Comparison of ENCODE assay signal across 8 cellular contexts in genomic region chr16:68244481-68244902, GRCh38. TPM values are rescaled to one million over a fixed set of nuclear protein-coding genes. Genes with fewer than 3 reads are reported as not detected.
DNase-seq lines count a peak whose midpoint lies in the region; ATAC-seq and TF ChIP-seq lines count a peak whose summit lies in the region.

No MANE protein-coding gene starts in this region.

- H3K4me3 ChIP-seq in left lung (peak overlapping the region; percentile 88 to 92), tibial artery (peak overlapping the region; percentile 91 to 95)

- peak overlapping the region; percentile 87 for H3K4me3 Mint-ChIP-seq in activated T-cell treated with anti-CD3 and anti-CD28 coated beads, Interleukin-2, amount 50 U/mL, for 4 hours
- peak overlapping the region; percentile 98 for H3K4me3 Mint-ChIP-seq in activated naive CD8-positive, alpha-beta T cell treated with anti-CD3 and anti-CD28 coated beads for 36 hours

- H3K4me1 ChIP-seq in left lung (peaks cover 13 to 48% of the 10 kb centered on the region in 2 donors), tibial artery (peaks cover 0 to 44% (median 35%) of the 10 kb centered on the region in 4 donors)

- H3K27me3 ChIP-seq in left lung (no peaks in the 10 kb centered on the region), tibial artery (no peaks in the 10 kb centered on the region)

- H3K9me3 Mint-ChIP-seq in activated T-cell treated with anti-CD3 and anti-CD28 coated beads, Interleukin-2, amount 50 U/mL, for 4 hours: no peaks in the 10 kb centered on the region
- H3K9me3 Mint-ChIP-seq in activated naive CD8-positive, alpha-beta T cell treated with anti-CD3 and anti-CD28 coated beads for 36 hours: no peaks in the 10 kb centered on the region

- H3K27ac ChIP-seq in left lung: peak overlapping the region in 1 of 2 donors; percentile 63
- H3K27ac ChIP-seq in tibial artery: peak overlapping the region; percentile 66 to 76

- no peak for DNase-seq in activated T-cell treated with anti-CD3 and anti-CD28 coated beads, Interleukin-2, amount 50 U/mL, for 4 hours
- DNase-seq in activated T-cell treated with anti-CD3 and anti-CD28 coated beads for 4 hours: no peak
- no peak for DNase-seq in activated naive CD8-positive, alpha-beta T cell treated with anti-CD3 and anti-CD28 coated beads for 36 hours
- DNase-seq in left lung: no peak
- no peak for DNase-seq in tibial artery
- no peak for DNase-seq in DMS53 treated with DMSO at 0.1 percent for 48 hours (lab: John Stamatoyannopoulos, UW; ENCODE audit: unreplicated experiment)
- no peak for DNase-seq in cortex of kidney (lab: John Stamatoyannopoulos, UW)

- no peak for TF ChIP-seq CTCF in left lung (IDR thresholded peaks at IDR 0.05)
- no peak for TF ChIP-seq CTCF in tibial artery (IDR thresholded peaks at IDR 0.05)

- H3K4me1 Mint-ChIP-seq in activated T-cell treated with anti-CD3 and anti-CD28 coated beads, Interleukin-2, amount 50 U/mL, for 4 hours (ENCODE audit: low read depth): peaks cover 20% of the 10 kb centered on the region
- peaks cover 27% of the 10 kb centered on the region for H3K4me1 Mint-ChIP-seq in activated naive CD8-positive, alpha-beta T cell treated with anti-CD3 and anti-CD28 coated beads for 36 hours

- H3K36me3 ChIP-seq in left lung: peaks cover 0 to 5% of the 10 kb centered on the region in 2 donors
- H3K36me3 ChIP-seq in tibial artery: peaks cover 4 to 10% (median 8%) of the 10 kb centered on the region in 3 donors

- H3K9me3 ChIP-seq in left lung (no peaks in the 10 kb centered on the region), tibial artery (no peaks in the 10 kb centered on the region)

- H3K27ac Mint-ChIP-seq in activated naive CD8-positive, alpha-beta T cell treated with anti-CD3 and anti-CD28 coated beads for 36 hours: peak overlapping the region; percentile 57

- intact Hi-C loops in left lung (cut with DNase I) (no loop called here), tibial artery (cut with DNase I; ENCODE audit: low total_unique reads) (no loop called here)

- no peaks in the 10 kb centered on the region for H3K27me3 Mint-ChIP-seq in activated T-cell treated with anti-CD3 and anti-CD28 coated beads, Interleukin-2, amount 50 U/mL, for 4 hours (ENCODE audit: low read depth)
- no peaks in the 10 kb centered on the region for H3K27me3 Mint-ChIP-seq in activated naive CD8-positive, alpha-beta T cell treated with anti-CD3 and anti-CD28 coated beads for 36 hours

- peak in 1 of 2 donors; percentile 3 for ATAC-seq in activated T-cell treated with anti-CD3 and anti-CD28 coated beads, Interleukin-2, amount 50 U/mL, for 4 hours
- ATAC-seq in left lung (no peak), esophagus mucosa (no peak)

- peaks cover 3% of the 10 kb centered on the region for H3K36me3 Mint-ChIP-seq in activated T-cell treated with anti-CD3 and anti-CD28 coated beads, Interleukin-2, amount 50 U/mL, for 4 hours (ENCODE audit: insufficient read depth)
- H3K36me3 Mint-ChIP-seq in activated naive CD8-positive, alpha-beta T cell treated with anti-CD3 and anti-CD28 coated beads for 36 hours: no peaks in the 10 kb centered on the region

RNA-seq across cellular contexts. Expression of gene PLA2G15, which starts 0.7 kb away (rescaled TPM):
- total RNA-seq in activated T-cell treated with anti-CD3 and anti-CD28 coated beads, Interleukin-2, amount 50 U/mL, for 4 hours: 10 to 100 TPM in 1 of 3 donors, 1 to 10 TPM in 2; 7.4 to 11.0 (median 7.9) TPM
- 1 to 10 TPM; 7.9 to 8.0 TPM for total RNA-seq in activated naive CD8-positive, alpha-beta T cell treated with anti-CD3 and anti-CD28 coated beads for 36 hours
- total RNA-seq in left lung: 10 to 100 TPM; 34.5 to 35.1 TPM
- 4.8 TPM for total RNA-seq in esophagus mucosa

RNA-seq across cellular contexts. Expression of gene ESRP2, which starts 8.6 kb away (rescaled TPM):
- 1 to 10 TPM in 1 of 3 donors, under 1 TPM in 2; 0.53 to 1.3 (median 0.68) TPM for total RNA-seq in activated T-cell treated with anti-CD3 and anti-CD28 coated beads, Interleukin-2, amount 50 U/mL, for 4 hours
- 1 to 10 TPM in 1 of 2 experiments, under 1 TPM in 1; 0.92 to 1.2 TPM for total RNA-seq in activated naive CD8-positive, alpha-beta T cell treated with anti-CD3 and anti-CD28 coated beads for 36 hours
- 10 to 100 TPM; 47.9 to 62.6 TPM for total RNA-seq in left lung
- total RNA-seq in esophagus mucosa: 82.1 TPM

RNA-seq across cellular contexts. Expression of gene SLC7A6, which starts 19.8 kb away (rescaled TPM):
- 100 to 1,000 TPM in 2 of 3 donors, 10 to 100 TPM in 1; 91.3 to 103 (median 103) TPM for total RNA-seq in activated T-cell treated with anti-CD3 and anti-CD28 coated beads, Interleukin-2, amount 50 U/mL, for 4 hours
- 10 to 100 TPM; 65.9 to 69.9 TPM for total RNA-seq in activated naive CD8-positive, alpha-beta T cell treated with anti-CD3 and anti-CD28 coated beads for 36 hours
- 10 to 100 TPM; 47.4 to 55.6 TPM for total RNA-seq in left lung
- 4.7 TPM for total RNA-seq in esophagus mucosa

Comparison
In these comparisons a context has a peak if more than half of its experiments do, and no peak if none do; other contexts are left out.
1. RNA of gene ESRP2, which starts 8.6 kb away (total RNA-seq): 82.1 TPM in esophagus mucosa (single experiment) and 47.9 to 62.6 TPM in left lung; 0.92 to 1.2 TPM in activated naive CD8-positive, alpha-beta T cell treated with anti-CD3 and anti-CD28 coated beads for 36 hours and 0.53 to 1.3 TPM in activated T-cell treated with anti-CD3 and anti-CD28 coated beads, Interleukin-2, amount 50 U/mL, for 4 hours; every median in the first group is over 10 times any median in the second.